Comparison of ENCODE assay signal across 1 cellular context in genomic region chr11:6911946-6912345, GRCh38.
TF ChIP-seq lines count a peak whose summit lies in the region.

No MANE protein-coding gene starts in this region.

TF ChIP-seq in GM12878, 131 proteins besides CTCF, POLR2A, EP300 and RAD21:
- TF ChIP-seq NRF1 (conservative IDR thresholded peaks at IDR 0.05; ENCODE audit: low read depth, low read length) (no peak), MYB (IDR thresholded peaks at IDR 0.05; ENCODE audit: borderline replicate concordance, low read depth, low read length) (no peak), ZNF217 (IDR thresholded peaks at IDR 0.05) (no peak), CUX1 (IDR thresholded peaks at IDR 0.05; ENCODE audit: insufficient replicate concordance, low read depth, low read length) (no peak), NFXL1 (IDR thresholded peaks at IDR 0.05; ENCODE audit: borderline replicate concordance) (no peak), STAT1 (conservative IDR thresholded peaks at IDR 0.05) (no peak), ZNF274 (IDR thresholded peaks at IDR 0.05; ENCODE audit: insufficient read depth, insufficient read length) (no peak), SMAD5 (IDR thresholded peaks at IDR 0.05; ENCODE audit: low read depth) (no peak), FOXM1 (IDR thresholded peaks at IDR 0.05; ENCODE audit: low read depth, low read length) (no peak)
- TF ChIP-seq, protein P1, sequence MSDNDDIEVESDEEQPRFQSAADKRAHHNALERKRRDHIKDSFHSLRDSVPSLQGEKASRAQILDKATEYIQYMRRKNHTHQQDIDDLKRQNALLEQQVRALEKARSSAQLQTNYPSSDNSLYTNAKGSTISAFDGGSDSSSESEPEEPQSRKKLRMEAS (IDR thresholded peaks at IDR 0.05; ENCODE audit: low read depth, low read length): no peak
